In the genomic region with DNA sequence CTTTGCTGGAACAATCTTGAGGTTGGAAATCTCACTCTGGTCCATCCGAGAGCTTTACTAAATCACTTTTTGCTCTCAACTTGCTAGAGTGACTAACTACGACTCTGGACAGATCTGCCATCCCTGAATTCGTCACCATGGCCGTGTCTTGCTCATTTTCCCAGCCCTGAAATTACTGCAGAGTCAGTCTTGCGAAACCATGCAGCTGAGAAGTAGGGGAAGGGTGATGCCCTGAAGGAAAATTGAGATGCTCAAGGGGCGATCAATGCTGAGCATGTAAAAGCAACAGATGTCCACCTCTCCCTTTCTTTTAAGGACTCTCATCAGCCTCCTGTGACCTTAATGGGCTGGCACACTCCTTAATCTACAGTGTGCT, we compare ENCODE assay signal across 11 cellular contexts. TPM values are rescaled to one million over a fixed set of nuclear protein-coding genes. Genes with fewer than 3 reads are reported as not detected.
DNase-seq lines count a peak whose midpoint lies in the region; ATAC-seq, FAIRE-seq and TF ChIP-seq lines count a peak whose summit lies in the region.
"Had no signal": no experiment of that assay in that cellular context is flagged by ENCODE, and none has a peak within 500 bp of the region (broad histone marks: within the 10 kb centered on the region; RNA-seq: fewer than 3 reads in every experiment).

No MANE protein-coding gene starts in this region.

- no peak overlapping the region for H3K4me3 Mint-ChIP-seq in T-helper 17 cell
- H3K4me3 Mint-ChIP-seq: activated CD4-positive, alpha-beta T cell treated with anti-CD3 and anti-CD28 coated beads, Interleukin-2, amount 10 ng/mL, durations not matched to agents 7 days and 5 days had no signal

- H3K27ac Mint-ChIP-seq in T-helper 17 cell: no peak overlapping the region
- H3K27ac Mint-ChIP-seq: activated CD4-positive, alpha-beta T cell treated with anti-CD3 and anti-CD28 coated beads, Interleukin-2, amount 10 ng/mL, durations not matched to agents 7 days and 5 days had no signal

- peaks cover 10% of the 10 kb centered on the region for H3K36me3 Mint-ChIP-seq in T-helper 17 cell (ENCODE audit: low read depth)

- peaks cover 14% of the 10 kb centered on the region; the same call in 1 of the 3 replicates for H3K79me2 ChIP-seq in K562 (ENCODE audit: control insufficient read depth, insufficient read depth, low read length)

- H3K9me3 ChIP-seq in K562 (replicated peaks; ENCODE audit: control insufficient read depth, insufficient read depth, low read depth, low read length) (no peaks in the 10 kb centered on the region), aorta (ENCODE audit: control insufficient read depth, low read length) (no peaks in the 10 kb centered on the region), T-helper 17 cell (ENCODE audit: control insufficient read depth, low read length, poor library complexity, severe bottlenecking) (no peaks in the 10 kb centered on the region)
- H3K9me3 ChIP-seq: BLaER1, body of pancreas had no signal

- no peaks in the 10 kb centered on the region for H4K20me1 ChIP-seq in K562 (replicated peaks; ENCODE audit: control insufficient read depth, insufficient read depth, low read length)
- H4K20me1 ChIP-seq: BLaER1 had no signal

- in situ Hi-C loops in K562 (cut with MboI): loop anchor here (5.0 kb wide), 1 partner anchor 47 kb away; a partner anchor contains a TSS

- H3K27ac ChIP-seq in K562 (ENCODE audit: extremely low read depth, low read depth, low read length): no peak overlapping the region
- no peak overlapping the region for H3K27ac ChIP-seq in aorta (ENCODE audit: low read depth in 1 of 2, low read length in 2 of 2)
- H3K27ac ChIP-seq: BLaER1, body of pancreas had no signal

- TF ChIP-seq CTCF in K562 (IDR thresholded peaks at IDR 0.05 in 2 of 3, conservative IDR thresholded peaks at IDR 0.05 in 1 of 3; ENCODE audit: insufficient read depth in 2 of 3, low read depth in 1 of 3, low read length in 3 of 3): no peak

- 59% methylated on average over 6 of the region's 6 CpGs for WGBS in K562 (ENCODE audit: insufficient coverage, low coverage, missing lambda C conversion rate)
- 77 to 78% methylated on average over 6 of the region's 6 CpGs for WGBS in aorta, 2 donors

- H3K27me3 Mint-ChIP-seq in T-helper 17 cell: no peaks in the 10 kb centered on the region
- H3K27me3 Mint-ChIP-seq: activated CD4-positive, alpha-beta T cell treated with anti-CD3 and anti-CD28 coated beads, Interleukin-2, amount 10 ng/mL, durations not matched to agents 7 days and 5 days had no signal

- no peak for FAIRE-seq in K562 (lab: Jason Lieb, UNC)

- H3K27me3 ChIP-seq in K562 (ENCODE audit: control insufficient read depth in 2 of 2, insufficient read depth in 2 of 2, low read length in 2 of 2) (no peaks in the 10 kb centered on the region), aorta (ENCODE audit: control insufficient read depth in 1 of 2, insufficient read depth in 2 of 2, low read length in 1 of 2) (no peaks in the 10 kb centered on the region)
- H3K27me3 ChIP-seq: BLaER1, body of pancreas had no signal

- no peak overlapping the region for H2AFZ ChIP-seq in K562 (ENCODE audit: low read depth, low read length)

- no peak for TF ChIP-seq RAD21 in K562 (CRISPR knock-in tag; conservative IDR thresholded peaks at IDR 0.05 in 1 of 2, IDR thresholded peaks at IDR 0.05 in 1 of 2)

- peak; percentile 51 for ATAC-seq in Right ventricle myocardium superior (ENCODE audit: poor library complexity)
- ATAC-seq in K562: no peak
- ATAC-seq in left lobe of liver: peak; percentile 48
- peak; percentile 78 for ATAC-seq in aorta (ENCODE audit: low FRiP score)
- ATAC-seq in T-helper 17 cell: no peak
- ATAC-seq in HG03039 (IDR thresholded peaks at IDR 0.05; ENCODE audit: unreplicated experiment): no peak

- BruUV-seq in K562 (replicated peaks; lab: Mats Ljungman, UMichigan): no TSS peak

- no peak overlapping the region for H3K4me2 ChIP-seq in K562 (ENCODE audit: insufficient read depth, low read length)
- H3K4me2 ChIP-seq: BLaER1 had no signal

- CTCF ChIA-PET in K562 (lab: Yijun Ruan, JAX; ENCODE audit: low intra/inter-chr PET ratio): interaction anchor here (0.7 to 4.2 kb wide), 4 partner anchors 27 to 243 kb away, joined by 3 to 60 read pairs (median 4); no protein-coding TSS in a partner anchor

- DNase-seq in Right ventricle myocardium superior (no peak), cardiac septum (ENCODE audit: low spot score) (no peak), K562 (ENCODE audit: extremely low read depth in 1 of 4, low spot score in 3 of 4) (no peak), left lobe of liver (ENCODE audit: low spot score) (no peak), aorta (no peak), T-helper 17 cell (no peak), T-helper 9 cell (no peak)
- DNase-seq: activated CD4-positive, alpha-beta T cell treated with anti-CD3 and anti-CD28 coated beads, Interleukin-2, amount 10 ng/mL, durations not matched to agents 7 days and 5 days had no signal

- no peaks in the 10 kb centered on the region for H3K9me1 ChIP-seq in K562 (ENCODE audit: control insufficient read depth, insufficient read depth, low read length)

- POLR2A ChIA-PET in K562 (lab: Yijun Ruan, JAX): interaction anchor here (0.9 to 1.5 kb wide), 4 partner anchors 11 to 197 kb away, joined by 4 to 6 read pairs (median 5); no protein-coding TSS in a partner anchor

- no peak overlapping the region for H3K9ac ChIP-seq in K562 (ENCODE audit: insufficient read depth in 1 of 2, low read depth in 2 of 2, low read length in 2 of 2)
- H3K9ac ChIP-seq: BLaER1 had no signal

- H3K4me3 ChIP-seq in K562 (no peak overlapping the region), aorta (ENCODE audit: low read length in 2 of 2) (no peak overlapping the region)
- H3K4me3 ChIP-seq: BLaER1, body of pancreas had no signal

- H3K36me3 ChIP-seq in K562 (ENCODE audit: control insufficient read depth, insufficient read depth, low read length) (peaks cover 63% of the 10 kb centered on the region), aorta (ENCODE audit: control insufficient read depth in 1 of 2, insufficient read depth in 2 of 2, low read length in 1 of 2) (peaks cover 0 to 9% of the 10 kb centered on the region in 2 donors)

- intact Hi-C loops in Right ventricle myocardium superior (cut with DNase I) (loop anchor here (1.0 kb wide), 1 partner anchor 242 kb away; no protein-coding TSS in a partner anchor), cardiac septum (cut with DNase I) (no loop called here), K562 (cut with micrococcal nuclease) (loop anchor here (10.0 kb wide), 1 partner anchor 55 kb away; no protein-coding TSS in a partner anchor), aorta (cut with DNase I) (no loop called here)

- H3K4me1 Mint-ChIP-seq in T-helper 17 cell: no peaks in the 10 kb centered on the region
- H3K4me1 Mint-ChIP-seq: activated CD4-positive, alpha-beta T cell treated with anti-CD3 and anti-CD28 coated beads, Interleukin-2, amount 10 ng/mL, durations not matched to agents 7 days and 5 days had no signal

- no peaks in the 10 kb centered on the region for H3K4me1 ChIP-seq in K562 (replicated peaks in 1 of 2; ENCODE audit: control insufficient read depth in 2 of 2, insufficient read depth in 2 of 2, low read length in 2 of 2)
- no peaks in the 10 kb centered on the region for H3K4me1 ChIP-seq in aorta (ENCODE audit: control insufficient read depth in 1 of 2, insufficient read depth in 2 of 2, low read length in 2 of 2)
- H3K4me1 ChIP-seq: body of pancreas had no signal

- TF ChIP-seq EP300 in K562 (IDR thresholded peaks at IDR 0.05; ENCODE audit: low read length): no peak

- TF ChIP-seq POLR2A in K562 (conservative IDR thresholded peaks at IDR 0.05): no peak

RNA-seq across cellular contexts. Expression of a gene that starts 18.8 kb away (rescaled TPM):
- total RNA-seq in Right ventricle myocardium superior (19.1 TPM), cardiac septum (13.2 TPM), K562 (2014; rRNA removed) (39.8 and 41.2 TPM in 2 replicates), K562 (2014; rRNA removed; fragmentation: Illumina TruSeq; extraction: Trizol) (42.7 and 43.3 TPM in 2 replicates), K562 (2015; rRNA removed; fragmentation: Illumina TruSeq; extraction: Trizol) (48.6 and 48.8 TPM in 2 replicates), K562 (2021) (33.1 and 33.8 TPM in 2 replicates), left lobe of liver (74.1 TPM), aorta (10 to 100 TPM in 1 of 2 donors, 1 to 10 TPM in 1; 8.9 to 11.2 TPM), T-helper 17 cell (1 to 10 TPM; 1.5 to 8.8 TPM)
- 19.4 and 28.2 TPM in 2 replicates for total RNA-seq in K562 (2011; cell fraction: chromatin; rRNA removed; ENCODE audit: low replicate concordance)
- total RNA-seq in K562 (2011; cell fraction: nucleolus; rRNA removed): 14.7 and 19.2 TPM in 2 replicates
- total RNA-seq in K562 (2011; cell fraction: nucleoplasm; rRNA removed): 24.1 and 28.7 TPM in 2 replicates
- polyA plus RNA-seq in K562 (2011; rRNA removed) (53.4 and 62.3 TPM in 2 replicates), K562 (2014; fragmentation: Illumina TruSeq; extraction: Trizol) (55.5 and 62.2 TPM in 2 replicates), K562 (2014; fragmentation: Nextera tagmentation; extraction: Ambion mirVana) (10 to 100 TPM; 10.9 to 12.4 TPM), K562 (2014; rRNA removed) (37.4 and 47.1 TPM in 2 replicates), aorta (10 to 100 TPM in 1 of 2 donors, 1 to 10 TPM in 1; 4.9 to 16.9 TPM)
- polyA plus RNA-seq in K562 (2011; cell fraction: cytosol; rRNA removed): 30.1 and 56.9 TPM in 2 replicates
- 18.4 and 28.6 TPM in 2 replicates for polyA plus RNA-seq in K562 (2011; cell fraction: nucleus; rRNA removed)
- 44.4 and 45.6 TPM in 2 replicates for polyA plus RNA-seq in K562 (2012)
- polyA minus RNA-seq in K562 (2011; rRNA and poly(A)+ RNA removed): 53.5 and 54.3 TPM in 2 replicates
- 14.6 and 16.9 TPM in 2 replicates for polyA minus RNA-seq in K562 (2011; cell fraction: cytosol; rRNA and poly(A)+ RNA removed)
- 15.3 and 29.4 TPM in 2 replicates for polyA minus RNA-seq in K562 (2011; cell fraction: nucleus; rRNA and poly(A)+ RNA removed)

RNA-seq across cellular contexts. Expression of a gene that starts 46.9 kb away (rescaled TPM):
- total RNA-seq in Right ventricle myocardium superior (15.5 TPM), cardiac septum (5.2 TPM), K562 (2014; rRNA removed) (0.08 and 0.50 TPM in 2 replicates), K562 (2014; rRNA removed; fragmentation: Illumina TruSeq; extraction: Trizol) (0.16 and 0.22 TPM in 2 replicates), K562 (2015; rRNA removed; fragmentation: Illumina TruSeq; extraction: Trizol) (0.23 and 0.29 TPM in 2 replicates), K562 (2021) (0.20 and 0.34 TPM in 2 replicates), left lobe of liver (7.0 TPM), aorta (10 to 100 TPM in 1 of 2 donors, 1 to 10 TPM in 1; 6.7 to 24.4 TPM), T-helper 17 cell (not detected)
- total RNA-seq in K562 (2011; cell fraction: chromatin; rRNA removed; ENCODE audit: low replicate concordance): not detected in 2 replicates
- not detected in 2 replicates for total RNA-seq in K562 (2011; cell fraction: nucleolus; rRNA removed)
- 1.0 and 1.6 TPM in 2 replicates for total RNA-seq in K562 (2011; cell fraction: nucleoplasm; rRNA removed)
- polyA plus RNA-seq in K562 (2011; rRNA removed) (0.14 TPM in 1 of 2 replicates, not detected in the other), K562 (2014; fragmentation: Illumina TruSeq; extraction: Trizol) (0.19 and 0.42 TPM in 2 replicates), K562 (2014; fragmentation: Nextera tagmentation; extraction: Ambion mirVana) (under 1 TPM; 0.13 to 0.18 TPM), K562 (2014; rRNA removed) (0.12 TPM in 1 of 2 replicates, not detected in the other), aorta (1 to 10 TPM; 1.5 TPM)
- polyA plus RNA-seq in K562 (2011; cell fraction: cytosol; rRNA removed): not detected in 2 replicates
- 0.25 TPM in 1 of 2 replicates, not detected in the other for polyA plus RNA-seq in K562 (2011; cell fraction: nucleus; rRNA removed)
- 0.40 and 0.76 TPM in 2 replicates for polyA plus RNA-seq in K562 (2012)
- polyA minus RNA-seq in K562 (2011; rRNA and poly(A)+ RNA removed): 0.09 TPM in 1 of 2 replicates, not detected in the other
- polyA minus RNA-seq in K562 (2011; cell fraction: cytosol; rRNA and poly(A)+ RNA removed): not detected in 2 replicates
- 0.56 TPM in 1 of 2 replicates, not detected in the other for polyA minus RNA-seq in K562 (2011; cell fraction: nucleus; rRNA and poly(A)+ RNA removed)
- total RNA-seq: activated CD4-positive, alpha-beta T cell treated with anti-CD3 and anti-CD28 coated beads, Interleukin-2, amount 10 ng/mL, durations not matched to agents 7 days and 5 days had no signal

Comparison
In these comparisons a context has a peak if more than half of its experiments do, and no peak if none do; other contexts are left out.
1. intact Hi-C loops: an anchor here in Right ventricle myocardium superior (1.0 kb wide) and K562 (10.0 kb wide); none called in cardiac septum and aorta.
2. ATAC-seq: peak in Right ventricle myocardium superior (single experiment), left lobe of liver (single experiment) and aorta (single experiment); none in K562 (single experiment), T-helper 17 cell (single experiment) and HG03039 (single experiment).